Comparison of ENCODE assay signal across 7 cellular contexts in genomic region chr7:3259711-3260424, GRCh38. TPM values are rescaled to one million over a fixed set of nuclear protein-coding genes. Genes with fewer than 3 reads are reported as not detected.
DNase-seq lines count a peak whose midpoint lies in the region; ATAC-seq and TF ChIP-seq lines count a peak whose summit lies in the region.

No MANE protein-coding gene starts in this region.

- no peak for DNase-seq in HFFc6
- no peak for DNase-seq in activated CD8-positive, alpha-beta T cell treated with anti-CD3 and anti-CD28 coated beads, Interleukin-2, amount 10 ng/mL, durations not matched to agents 7 days and 5 days
- peak; percentile 89 for DNase-seq in islet precursor cell
- no peak for DNase-seq in stomach
- no peak for DNase-seq in activated CD4-positive, alpha-beta T cell treated with anti-CD3 and anti-CD28 coated beads, Interleukin-2, amount 50 U/mL, for 48 hours

- no peak for ATAC-seq in activated CD8-positive, alpha-beta T cell treated with anti-CD3 and anti-CD28 coated beads, Interleukin-2, amount 10 ng/mL, durations not matched to agents 7 days and 5 days
- ATAC-seq in GM21717 (IDR thresholded peaks at IDR 0.05; ENCODE audit: unreplicated experiment) (no peak), GM18517 (IDR thresholded peaks at IDR 0.05; ENCODE audit: unreplicated experiment) (no peak)

- H3K27ac ChIP-seq in stomach: peak overlapping the region in 4 of 5 donors; percentile 62 to 81 (median 72)

- no peaks in the 10 kb centered on the region for H3K4me1 Mint-ChIP-seq in HFFc6 (ENCODE audit: low read depth)
- H3K4me1 Mint-ChIP-seq in activated CD8-positive, alpha-beta T cell treated with anti-CD3 and anti-CD28 coated beads, Interleukin-2, amount 10 ng/mL, durations not matched to agents 7 days and 5 days (ENCODE audit: low read depth): no peaks in the 10 kb centered on the region

- TF ChIP-seq EP300 in stomach (IDR thresholded peaks at IDR 0.05): no peak

- WGBS in stomach, 5 donors: 45 to 58% (median 57%) methylated on average over 14 to 17 of the region's 17 CpGs

- H3K36me3 Mint-ChIP-seq in HFFc6 (ENCODE audit: low read depth): no peaks in the 10 kb centered on the region
- H3K36me3 Mint-ChIP-seq in activated CD8-positive, alpha-beta T cell treated with anti-CD3 and anti-CD28 coated beads, Interleukin-2, amount 10 ng/mL, durations not matched to agents 7 days and 5 days (ENCODE audit: low read depth): no peaks in the 10 kb centered on the region

- no peaks in the 10 kb centered on the region for H3K27me3 ChIP-seq in stomach

- H3K27ac Mint-ChIP-seq in HFFc6: no peak overlapping the region; the same call in 1 of the 2 replicates
- H3K27ac Mint-ChIP-seq in activated CD8-positive, alpha-beta T cell treated with anti-CD3 and anti-CD28 coated beads, Interleukin-2, amount 10 ng/mL, durations not matched to agents 7 days and 5 days: no peak overlapping the region

- peak overlapping the region; percentile 39 to 53 (median 46) for H3K4me3 ChIP-seq in stomach

- H3K4me1 ChIP-seq in stomach: no peaks in the 10 kb centered on the region

- peak overlapping the region; percentile 88 for H3K4me3 Mint-ChIP-seq in HFFc6
- H3K4me3 Mint-ChIP-seq in activated CD8-positive, alpha-beta T cell treated with anti-CD3 and anti-CD28 coated beads, Interleukin-2, amount 10 ng/mL, durations not matched to agents 7 days and 5 days: peak overlapping the region; percentile 13

- no peaks in the 10 kb centered on the region for H3K9me3 ChIP-seq in stomach

- peaks cover 5% of the 10 kb centered on the region for H3K27me3 Mint-ChIP-seq in HFFc6 (ENCODE audit: insufficient read depth)
- peaks cover 19% of the 10 kb centered on the region for H3K27me3 Mint-ChIP-seq in activated CD8-positive, alpha-beta T cell treated with anti-CD3 and anti-CD28 coated beads, Interleukin-2, amount 10 ng/mL, durations not matched to agents 7 days and 5 days (ENCODE audit: low read depth)

- H3K36me3 ChIP-seq in stomach: no peaks in the 10 kb centered on the region

- intact Hi-C loops in stomach (cut with DNase I; ENCODE audit: low total_unique reads): no loop called here

- H3K9me3 Mint-ChIP-seq in HFFc6: peaks cover 13% of the 10 kb centered on the region; the same call in 1 of the 2 replicates
- H3K9me3 Mint-ChIP-seq in activated CD8-positive, alpha-beta T cell treated with anti-CD3 and anti-CD28 coated beads, Interleukin-2, amount 10 ng/mL, durations not matched to agents 7 days and 5 days (ENCODE audit: insufficient read depth): no peaks in the 10 kb centered on the region

- CTCF ChIA-PET in activated CD8-positive, alpha-beta T cell treated with anti-CD3 and anti-CD28 coated beads, Interleukin-2, amount 10 ng/mL, durations not matched to agents 7 days and 5 days (lab: Charles Lee): no interaction called here

- TF ChIP-seq CTCF in HFFc6 (IDR thresholded peaks at IDR 0.05): no peak
- no peak for TF ChIP-seq CTCF in stomach (IDR thresholded peaks at IDR 0.05)

- no peak for TF ChIP-seq POLR2A in stomach (IDR thresholded peaks at IDR 0.05)

- POLR2A ChIA-PET in activated CD8-positive, alpha-beta T cell treated with anti-CD3 and anti-CD28 coated beads, Interleukin-2, amount 10 ng/mL, durations not matched to agents 7 days and 5 days (lab: Charles Lee): no interaction called here

RNA-seq across cellular contexts. Expression of gene SDK1, which starts 41.2 kb away (rescaled TPM):
- not detected for total RNA-seq in HFFc6 (2021; fragmentation: NEBNext Ultra II Directional; extraction: Animal tissue kit (Norgen Biotek cat#: 25700))
- total RNA-seq in activated CD8-positive, alpha-beta T cell treated with anti-CD3 and anti-CD28 coated beads, Interleukin-2, amount 10 ng/mL, durations not matched to agents 7 days and 5 days: under 1 TPM; 0.03 to 0.05 TPM
- 10 to 100 TPM in 3 of 5 donors, 1 to 10 TPM in 2; 5.8 to 11.2 (median 10.1) TPM for total RNA-seq in stomach
- polyA plus RNA-seq in stomach: 1 to 10 TPM; 1.6 to 1.9 (median 1.7) TPM

Comparison
In these comparisons a context has a peak if more than half of its experiments do, and no peak if none do; other contexts are left out.
1. RNA of gene SDK1, which starts 41.2 kb away (total RNA-seq): 5.8 to 11.2 TPM in stomach; 0.03 to 0.05 TPM in activated CD8-positive, alpha-beta T cell treated with anti-CD3 and anti-CD28 coated beads, Interleukin-2, amount 10 ng/mL, durations not matched to agents 7 days and 5 days and not detected in HFFc6; every median in the first group is over 4 times any median in the second.